Comparison of ENCODE assay signal across 18 cellular contexts in the genomic region with DNA sequence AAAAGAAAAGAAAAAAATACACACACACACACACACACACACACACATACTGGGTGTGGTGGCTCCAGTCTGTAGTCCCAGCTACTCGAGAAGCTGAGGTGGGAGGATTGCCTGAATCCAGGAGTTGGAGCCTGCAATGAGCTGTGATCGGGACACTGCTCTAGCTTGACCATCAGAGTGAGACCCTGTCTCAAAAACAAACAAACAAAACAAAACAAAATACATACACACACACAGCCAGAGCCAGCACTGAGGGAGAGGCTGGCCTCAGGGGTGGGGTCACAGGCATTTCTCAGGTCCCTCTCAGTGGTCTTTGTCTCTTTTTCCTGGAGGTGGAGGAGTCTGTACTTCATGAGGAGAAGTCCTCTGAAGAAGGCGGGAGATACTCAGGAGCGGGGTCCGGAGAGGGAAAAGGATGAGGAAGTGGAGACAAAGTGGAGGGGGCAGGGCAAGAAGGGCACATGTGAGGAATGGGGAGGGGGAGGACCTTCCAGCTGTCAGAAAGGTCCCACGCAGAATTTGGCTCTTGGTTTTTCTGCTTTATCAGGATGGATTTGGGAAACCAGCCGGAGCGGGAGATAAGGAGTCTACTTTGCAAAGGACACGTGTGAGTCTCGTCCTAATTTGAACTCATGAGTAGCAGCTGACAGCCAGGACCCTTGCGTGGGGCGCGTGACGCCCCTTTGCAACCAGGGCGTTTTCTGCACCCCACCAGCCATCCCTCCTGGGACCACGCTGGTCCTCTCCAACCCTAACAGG. TPM values are rescaled to one million over a fixed set of nuclear protein-coding genes. Genes with fewer than 3 reads are reported as not detected.
"Had no signal": no experiment of that assay in that cellular context is flagged by ENCODE, and none has a peak within 500 bp of the region (broad histone marks: within the 10 kb centered on the region; RNA-seq: fewer than 3 reads in every experiment).

No MANE protein-coding gene starts in this region.

- H3K36me3 Mint-ChIP-seq: activated naive CD4-positive, alpha-beta T cell treated with anti-CD3 and anti-CD28 coated beads, Interleukin-2, amount 50 U/mL, for 24 hours had no signal

- H3K4me1 ChIP-seq: breast epithelium had no signal

- H3K27ac ChIP-seq: breast epithelium, hepatocyte had no signal

- H3K9ac ChIP-seq: SK-N-SH had no signal

- H3K4me3 ChIP-seq: breast epithelium, hepatocyte had no signal

- DNase-seq: activated CD4-positive, alpha-beta T cell treated with anti-CD3 and anti-CD28 coated beads, Interleukin-2, amount 50 U/mL, for 1 hour; activated CD8-positive, alpha-beta memory T cell treated with anti-CD3 and anti-CD28 coated beads, Interleukin-2, amount 50 U/mL, for 4 hours; aorta; dermis blood vessel endothelial cell; retina; SK-N-SH; stimulated activated CD4-positive, alpha-beta T cell treated with anti-CD3 and anti-CD28 coated beads, Interleukin-15, amount 100 ng/mL, for 24 hours; trophoblast cell had no signal

- H3K4me2 ChIP-seq: hepatocyte, SK-N-SH had no signal

- H3K9me2 ChIP-seq: SK-N-SH had no signal

- H2AFZ ChIP-seq: hepatocyte had no signal

- H3K36me3 ChIP-seq: breast epithelium had no signal

- H3K27me3 ChIP-seq: breast epithelium had no signal

- H3K79me2 ChIP-seq: hepatocyte had no signal

- H3K9me3 Mint-ChIP-seq: activated naive CD4-positive, alpha-beta T cell treated with anti-CD3 and anti-CD28 coated beads, Interleukin-2, amount 50 U/mL, for 24 hours had no signal

- H3K27ac Mint-ChIP-seq: activated naive CD4-positive, alpha-beta T cell treated with anti-CD3 and anti-CD28 coated beads, Interleukin-2, amount 50 U/mL, for 24 hours had no signal

- H3K27me3 Mint-ChIP-seq: activated naive CD4-positive, alpha-beta T cell treated with anti-CD3 and anti-CD28 coated beads, Interleukin-2, amount 50 U/mL, for 24 hours had no signal

- H3K4me3 Mint-ChIP-seq: activated naive CD4-positive, alpha-beta T cell treated with anti-CD3 and anti-CD28 coated beads, Interleukin-2, amount 50 U/mL, for 24 hours had no signal

- H3K9me3 ChIP-seq: breast epithelium, SK-N-SH had no signal

RNA-seq across cellular contexts. Expression of a gene that starts 38.5 kb away (rescaled TPM):
- total RNA-seq: aorta; breast epithelium; cerebellum; dermis blood vessel endothelial cell; kidney epithelial cell; myocyte; skeletal muscle tissue; T-helper 1 cell treated with Interleukin-12 subunit alpha and Interleukin-12 subunit beta and Interleukin-4 antibody, amounts not matched to agents 30 ng/mL and 1 ng/mL, for 36 hours had no signal
- polyA plus RNA-seq: aorta, esophagus, liver, SK-N-SH had no signal
